Comparison of ENCODE assay signal across 1 cellular context in genomic region chr1:166705376-166706289, GRCh38.
A peak's percentile ranks its signal among the peaks of the same experiment; 100 is the strongest.
TF ChIP-seq lines count a peak whose summit lies in the region.

No MANE protein-coding gene starts in this region.

TF ChIP-seq in K562, 482 proteins besides CTCF, POLR2A, EP300 and RAD21 (continued from another document):
- TF ChIP-seq, protein P1, sequence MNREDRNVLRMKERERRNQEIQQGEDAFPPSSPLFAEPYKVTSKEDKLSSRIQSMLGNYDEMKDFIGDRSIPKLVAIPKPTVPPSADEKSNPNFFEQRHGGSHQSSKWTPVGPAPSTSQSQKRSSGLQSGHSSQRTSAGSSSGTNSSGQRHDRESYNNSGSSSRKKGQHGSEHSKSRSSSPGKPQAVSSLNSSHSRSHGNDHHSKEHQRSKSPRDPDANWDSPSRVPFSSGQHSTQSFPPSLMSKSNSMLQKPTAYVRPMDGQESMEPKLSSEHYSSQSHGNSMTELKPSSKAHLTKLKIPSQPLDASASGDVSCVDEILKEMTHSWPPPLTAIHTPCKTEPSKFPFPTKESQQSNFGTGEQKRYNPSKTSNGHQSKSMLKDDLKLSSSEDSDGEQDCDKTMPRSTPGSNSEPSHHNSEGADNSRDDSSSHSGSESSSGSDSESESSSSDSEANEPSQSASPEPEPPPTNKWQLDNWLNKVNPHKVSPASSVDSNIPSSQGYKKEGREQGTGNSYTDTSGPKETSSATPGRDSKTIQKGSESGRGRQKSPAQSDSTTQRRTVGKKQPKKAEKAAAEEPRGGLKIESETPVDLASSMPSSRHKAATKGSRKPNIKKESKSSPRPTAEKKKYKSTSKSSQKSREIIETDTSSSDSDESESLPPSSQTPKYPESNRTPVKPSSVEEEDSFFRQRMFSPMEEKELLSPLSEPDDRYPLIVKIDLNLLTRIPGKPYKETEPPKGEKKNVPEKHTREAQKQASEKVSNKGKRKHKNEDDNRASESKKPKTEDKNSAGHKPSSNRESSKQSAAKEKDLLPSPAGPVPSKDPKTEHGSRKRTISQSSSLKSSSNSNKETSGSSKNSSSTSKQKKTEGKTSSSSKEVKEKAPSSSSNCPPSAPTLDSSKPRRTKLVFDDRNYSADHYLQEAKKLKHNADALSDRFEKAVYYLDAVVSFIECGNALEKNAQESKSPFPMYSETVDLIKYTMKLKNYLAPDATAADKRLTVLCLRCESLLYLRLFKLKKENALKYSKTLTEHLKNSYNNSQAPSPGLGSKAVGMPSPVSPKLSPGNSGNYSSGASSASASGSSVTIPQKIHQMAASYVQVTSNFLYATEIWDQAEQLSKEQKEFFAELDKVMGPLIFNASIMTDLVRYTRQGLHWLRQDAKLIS (CRISPR knock-in tag; IDR thresholded peaks at IDR 0.05): no peak
- TF ChIP-seq RAD51 (IDR thresholded peaks at IDR 0.05; ENCODE audit: borderline replicate concordance, low read depth) (no peak; the same call in 1 of the 2 replicates), SOX6 (IDR thresholded peaks at IDR 0.05) (peak; percentile 99), KHSRP (IDR thresholded peaks at IDR 0.05) (peak; percentile 95), POLR2AphosphoS5 (IDR thresholded peaks at IDR 0.05; ENCODE audit: control insufficient read depth, insufficient read depth, low read depth, low read length) (peak; percentile 100), FOXK1 (CRISPR knock-in tag; IDR thresholded peaks at IDR 0.05; ENCODE audit: borderline replicate concordance) (no peak), ZNF280B (CRISPR knock-in tag; IDR thresholded peaks at IDR 0.05) (no peak), ARNT (IDR thresholded peaks at IDR 0.05) (peak; percentile 99), ZNF217 (CRISPR knock-in tag; IDR thresholded peaks at IDR 0.05) (no peak), FOXO4 (CRISPR knock-in tag; IDR thresholded peaks at IDR 0.05) (no peak), PML (IDR thresholded peaks at IDR 0.05; ENCODE audit: low read length) (peak; percentile 100), MAZ (CRISPR knock-in tag; conservative IDR thresholded peaks at IDR 0.05 in 1 of 2, IDR thresholded peaks at IDR 0.05 in 1 of 2) (peak; percentile 65 to 66; a peak in 1 of 4 replicates), BCL6 (CRISPR knock-in tag; IDR thresholded peaks at IDR 0.05) (no peak)
